Comparison of ENCODE assay signal across 8 cellular contexts in the genomic region with DNA sequence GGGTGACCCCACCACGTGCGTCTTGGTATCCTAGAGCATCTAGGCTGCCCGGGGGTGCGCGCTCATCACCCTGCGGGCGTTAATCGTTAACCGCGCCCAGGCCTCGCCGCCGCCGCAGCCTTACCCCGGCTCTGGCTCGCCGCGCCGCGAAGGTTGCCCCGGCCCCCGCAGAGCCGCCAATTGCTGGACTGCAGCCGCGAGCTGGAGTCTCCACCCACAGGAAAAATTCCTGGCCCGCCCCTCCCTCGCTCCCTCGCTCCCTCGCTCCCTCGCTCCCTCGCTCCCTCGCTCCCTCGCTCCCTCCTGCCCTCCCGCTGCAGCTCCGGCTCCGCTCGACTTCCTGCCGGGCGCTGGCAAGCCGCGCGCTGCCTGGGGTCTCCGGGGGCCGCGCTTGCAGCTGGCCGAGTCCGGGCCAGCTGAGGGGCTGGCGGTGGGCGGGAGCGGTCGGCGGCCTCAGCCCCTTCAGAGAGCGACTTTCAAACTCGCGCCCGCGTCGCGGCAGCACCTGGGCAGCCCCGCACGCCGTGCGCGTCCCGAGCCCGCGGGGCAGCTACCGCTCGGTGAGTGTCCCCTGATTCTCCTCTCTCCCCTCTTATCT. TPM values are rescaled to one million over a fixed set of nuclear protein-coding genes. Genes with fewer than 3 reads are reported as not detected.
DNase-seq lines count a peak whose midpoint lies in the region; ATAC-seq and TF ChIP-seq lines count a peak whose summit lies in the region.

A gene (plus strand): TSS at position 280 of the 598 bp plus-strand sequence. CDS start 23,208 bp downstream, outside the sequence.

- H4K5ac ChIP-seq in H9 (ENCODE audit: insufficient read length, low read depth, low read length), result no peak within 1 kb of the TSS

- ATAC-seq in PC-3, result peak; percentile 62
- peak; percentile 68 to 87 (median 79) for ATAC-seq in heart right ventricle
- peak; percentile 65 for ATAC-seq in omental fat pad (ENCODE audit: low FRiP score)
- no peak for ATAC-seq in GM18505 (IDR thresholded peaks at IDR 0.05; ENCODE audit: unreplicated experiment)

- no peak for TF ChIP-seq POLR2A in GM18505 (IDR thresholded peaks at IDR 0.05; ENCODE audit: borderline replicate concordance, extremely low read depth, insufficient read depth, insufficient read length)

- peaks cover 77 to 79% of the 10 kb centered on the region in 2 experiments for H3K4me1 Mint-ChIP-seq in H9

- peak within 1 kb of the TSS; percentile 77 to 87 for H3K4me3 Mint-ChIP-seq in H9

- H3K36me3 ChIP-seq in PC-3 (ENCODE audit: low read depth, low read length) (no peaks in the 10 kb centered on the region), ascending aorta (no peaks in the 10 kb centered on the region), heart right ventricle (no peaks in the 10 kb centered on the region)

- H3F3A ChIP-seq in PC-3 (ENCODE audit: low read length, unreplicated experiment), result peaks cover 3% of the 10 kb centered on the region

- H2BK20ac ChIP-seq in H9 (ENCODE audit: low read depth, low read length, poor library complexity, severe bottlenecking), result no peak within 1 kb of the TSS

- no peak within 1 kb of the TSS for H4K91ac ChIP-seq in H9 (ENCODE audit: insufficient read length, low read depth, low read length)

- no peak within 1 kb of the TSS for H2BK12ac ChIP-seq in H9 (ENCODE audit: insufficient read length, low read depth, low read length)

- DNase-seq in AG04449 (ENCODE audit: low read depth, low spot score) (no peak), H9 (peak; percentile 78), PC-3 (peak; percentile 82), ascending aorta (ENCODE audit: low spot score in 2 of 2) (peak in 1 of 2 donors; percentile 87), heart right ventricle (peak; percentile 80 to 85), omental fat pad (ENCODE audit: low spot score) (no peak), GM19238 (ENCODE audit: insufficient read length, low spot score) (no peak)

- H3K27me3 ChIP-seq in H9 (ENCODE audit: insufficient read depth, low read length) (no peaks in the 10 kb centered on the region), PC-3 (ENCODE audit: low read length) (no peaks in the 10 kb centered on the region), ascending aorta (no peaks in the 10 kb centered on the region), heart right ventricle (peaks cover 0 to 35% (median 4%) of the 10 kb centered on the region in 7 donors)

- H2BK120ac ChIP-seq in H9 (ENCODE audit: low read depth, low read length, poor library complexity, severe bottlenecking), result no peak within 1 kb of the TSS

- H2AK5ac ChIP-seq in H9 (ENCODE audit: insufficient read length, low read length), result no peak within 1 kb of the TSS

- H3K14ac ChIP-seq in H9 (ENCODE audit: insufficient read depth, low read length), result peak within 1 kb of the TSS; percentile 84

- H3K79me2 ChIP-seq in H9 (ENCODE audit: insufficient read depth, low read length), result peaks cover 3% of the 10 kb centered on the region; the same call in 1 of the 2 replicates
- peaks cover 49% of the 10 kb centered on the region for H3K79me2 ChIP-seq in PC-3 (ENCODE audit: low read length)

- peaks cover 5% of the 10 kb centered on the region; the same call in 1 of the 2 replicates for H3K27me3 Mint-ChIP-seq in H9 (ENCODE audit: low read depth)

- H4K8ac ChIP-seq in H9 (replicated peaks; ENCODE audit: insufficient read length, low read depth, low read length), result no peak within 1 kb of the TSS

- H3K56ac ChIP-seq in H9 (ENCODE audit: insufficient read length, low read depth, low read length), result no peak within 1 kb of the TSS

- no peaks in the 10 kb centered on the region for H3K9me2 ChIP-seq in PC-3 (replicated peaks; ENCODE audit: low read length)

- H2AFZ ChIP-seq in H9 (ENCODE audit: low read length) (no peak within 1 kb of the TSS), PC-3 (ENCODE audit: low read length) (peak within 1 kb of the TSS; percentile 66)

- peaks cover 36% of the 10 kb centered on the region for H3K23me2 ChIP-seq in H9 (ENCODE audit: insufficient read length, low read depth, low read length, poor library complexity, severe bottlenecking)

- H3K9ac ChIP-seq in H9 (ENCODE audit: extremely low read depth, insufficient read length, low read length) (peak within 1 kb of the TSS; percentile 88), PC-3 (ENCODE audit: low read length) (peak within 1 kb of the TSS; percentile 87)

- no CpG with 5 or more reads among the region's 69 CpGs for WGBS in H9 (ENCODE audit: extremely low coverage, insufficient read length, low lambda C conversion rate)
- 0% methylated on average over 62 to 69 of the region's 69 CpGs for WGBS in heart right ventricle, 2 donors

- no TSS peak for BruUV-seq in PC-3 (replicated peaks; lab: Mats Ljungman, UMichigan)

- H3K4me2 ChIP-seq in H9 (ENCODE audit: insufficient read depth, insufficient read length, low read length) (peak within 1 kb of the TSS; percentile 93), PC-3 (ENCODE audit: low read length) (peak within 1 kb of the TSS; percentile 95)

- peak within 1 kb of the TSS; percentile 66 to 94 (median 80) for H3K27ac Mint-ChIP-seq in H9

- intact Hi-C loops in PC-3 (cut with micrococcal nuclease) (loop anchor here (2.0 kb wide), 1 partner anchor 59 kb away; no protein-coding TSS in a partner anchor), ascending aorta (cut with DNase I) (loop anchor here (1.0 to 2.0 kb wide), 3 partner anchors 17 to 60 kb away; no protein-coding TSS in a partner anchor), heart right ventricle (cut with DNase I) (no loop called here)

- POLR2A ChIA-PET in AG04449 (lab: Yijun Ruan, JAX), result interaction anchor here (0.6 to 1.5 kb wide), 7 partner anchors 13 to 238 kb away, joined by 3 to 6 read pairs (median 3); a partner anchor contains a TSS
- POLR2A ChIA-PET in PC-3 (lab: Charles Lee; ENCODE audit: unreplicated experiment), result interaction anchor here (0.6 kb wide), 5 partner anchors 22 to 1512 kb away, joined by 3 to 9 read pairs (median 3); no protein-coding TSS in a partner anchor

- no peak within 1 kb of the TSS for H2BK5ac ChIP-seq in H9 (ENCODE audit: insufficient read length, low read length)

- CTCF ChIA-PET in AG04449 (lab: Yijun Ruan, JAX) (interaction anchor here (1.0 to 2.4 kb wide), 6 partner anchors 11 to 61 kb away, joined by 3 to 9 read pairs (median 4); no protein-coding TSS in a partner anchor), PC-3 (lab: Charles Lee) (interaction anchor here (0.7 to 1.3 kb wide), 3 partner anchors 16 to 70 kb away, joined by 3 to 6 read pairs (median 3); no protein-coding TSS in a partner anchor)

- H3K9me3 Mint-ChIP-seq in H9, result peaks cover 0 to 3% of the 10 kb centered on the region in 2 experiments; a peak in 1 of 5 replicates

- H3K36me3 Mint-ChIP-seq in H9 (ENCODE audit: insufficient read depth in 1 of 3, low read depth in 3 of 3), result peaks cover 0 to 2% (median 0%) of the 10 kb centered on the region in 3 experiments; a peak in 1 of 7 replicates

- no peaks in the 10 kb centered on the region for H3K79me1 ChIP-seq in H9 (ENCODE audit: insufficient read depth, low read depth, low read length, poor library complexity, severe bottlenecking)

- no peak within 1 kb of the TSS for H2BK15ac ChIP-seq in H9 (ENCODE audit: low read depth, low read length)

- H3K27ac ChIP-seq in H9 (ENCODE audit: insufficient read length, low read depth, low read length), result peak within 1 kb of the TSS; percentile 46
- H3K27ac ChIP-seq in PC-3 (ENCODE audit: low read length), result peak within 1 kb of the TSS; percentile 48
- H3K27ac ChIP-seq in ascending aorta, result peak within 1 kb of the TSS; percentile 88 to 95
- peak within 1 kb of the TSS; percentile 37 to 90 (median 83) for H3K27ac ChIP-seq in heart right ventricle

- peak within 1 kb of the TSS; percentile 92 for H3K18ac ChIP-seq in H9 (ENCODE audit: insufficient read length, low read depth, low read length)

- H3K4ac ChIP-seq in H9 (ENCODE audit: low read depth, low read length), result no peak within 1 kb of the TSS

- peak within 1 kb of the TSS; percentile 78 for H3K4me3 ChIP-seq in AG04449 (ENCODE audit: low read depth, low read length)
- peak within 1 kb of the TSS; percentile 93 for H3K4me3 ChIP-seq in PC-3 (ENCODE audit: low read length)
- H3K4me3 ChIP-seq in ascending aorta, result peak within 1 kb of the TSS; percentile 74 to 90
- peak within 1 kb of the TSS; percentile 63 to 89 (median 84) for H3K4me3 ChIP-seq in heart right ventricle

- H4K20me1 ChIP-seq in H9 (ENCODE audit: control insufficient read depth, insufficient read depth, insufficient read length), result no peaks in the 10 kb centered on the region
- H4K20me1 ChIP-seq in PC-3 (ENCODE audit: low read length), result peaks cover 22% of the 10 kb centered on the region; the same call in 1 of the 2 replicates

- no peaks in the 10 kb centered on the region for H3K9me3 ChIP-seq in H9 (ENCODE audit: control insufficient read depth, low read depth, low read length)
- H3K9me3 ChIP-seq in PC-3 (ENCODE audit: low read length), result no peaks in the 10 kb centered on the region
- H3K9me3 ChIP-seq in ascending aorta, result no peaks in the 10 kb centered on the region
- no peaks in the 10 kb centered on the region for H3K9me3 ChIP-seq in heart right ventricle

- no peak within 1 kb of the TSS for H3T11ph ChIP-seq in H9 (ENCODE audit: low read length)

- TF ChIP-seq CTCF in AG04449 (IDR thresholded peaks at IDR 0.05; ENCODE audit: insufficient read depth, low read length, missing control alignments) (no peak), H9 (conservative IDR thresholded peaks at IDR 0.05) (no peak), PC-3 (conservative IDR thresholded peaks at IDR 0.05; ENCODE audit: low read depth, low read length) (no peak), ascending aorta (IDR thresholded peaks at IDR 0.05) (no peak), heart right ventricle (IDR thresholded peaks at IDR 0.05) (peak in 3 of 9 donors; percentile 1 to 36 (median 9)), omental fat pad (IDR thresholded peaks at IDR 0.05) (no peak)

- peaks cover 20% of the 10 kb centered on the region; the same call in 1 of the 2 replicates for H3K4me1 ChIP-seq in H9 (ENCODE audit: insufficient read depth, low read length)
- H3K4me1 ChIP-seq in PC-3 (ENCODE audit: insufficient read depth, low read length), result peaks cover 61% of the 10 kb centered on the region
- peaks cover 7 to 35% of the 10 kb centered on the region in 2 donors for H3K4me1 ChIP-seq in ascending aorta
- H3K4me1 ChIP-seq in heart right ventricle, result peaks cover 10 to 73% (median 49%) of the 10 kb centered on the region in 9 donors

- H3K23ac ChIP-seq in H9 (ENCODE audit: insufficient read length, low read depth, low read length), result no peak within 1 kb of the TSS

RNA-seq across cellular contexts. Expression of the gene that starts here (rescaled TPM):
- total RNA-seq in H9 (2021) (48.5 and 49.5 TPM in 2 replicates), PC-3 (2014; rRNA removed) (49.6 and 64.0 TPM in 2 replicates), ascending aorta (134 TPM), heart right ventricle (10 to 100 TPM; 11.2 to 25.5 (median 16.2) TPM), omental fat pad (10 to 100 TPM; 29.6 to 45.9 (median 37.5) TPM)
- 1 to 10 TPM; 5.0 to 9.4 TPM for polyA plus RNA-seq in heart right ventricle

Comparison
In these comparisons a context has a peak if more than half of its experiments do, and no peak if none do; other contexts are left out.
1. DNase-seq: peak in H9 (single experiment), PC-3 (single experiment) and heart right ventricle (2 of 2); none in AG04449 (single experiment), omental fat pad (single experiment) and GM19238 (single experiment).
2. intact Hi-C loops: an anchor here in PC-3 (2.0 kb wide) and ascending aorta (1.0 to 2.0 kb wide); none called in heart right ventricle.
3. Peak in every context shown above with its lines, with median percentiles within 50 percentile points of each other: H3K4me3 ChIP-seq and H3K27ac ChIP-seq.